ENCODE assay signal across 11 cellular contexts in the genomic region with DNA sequence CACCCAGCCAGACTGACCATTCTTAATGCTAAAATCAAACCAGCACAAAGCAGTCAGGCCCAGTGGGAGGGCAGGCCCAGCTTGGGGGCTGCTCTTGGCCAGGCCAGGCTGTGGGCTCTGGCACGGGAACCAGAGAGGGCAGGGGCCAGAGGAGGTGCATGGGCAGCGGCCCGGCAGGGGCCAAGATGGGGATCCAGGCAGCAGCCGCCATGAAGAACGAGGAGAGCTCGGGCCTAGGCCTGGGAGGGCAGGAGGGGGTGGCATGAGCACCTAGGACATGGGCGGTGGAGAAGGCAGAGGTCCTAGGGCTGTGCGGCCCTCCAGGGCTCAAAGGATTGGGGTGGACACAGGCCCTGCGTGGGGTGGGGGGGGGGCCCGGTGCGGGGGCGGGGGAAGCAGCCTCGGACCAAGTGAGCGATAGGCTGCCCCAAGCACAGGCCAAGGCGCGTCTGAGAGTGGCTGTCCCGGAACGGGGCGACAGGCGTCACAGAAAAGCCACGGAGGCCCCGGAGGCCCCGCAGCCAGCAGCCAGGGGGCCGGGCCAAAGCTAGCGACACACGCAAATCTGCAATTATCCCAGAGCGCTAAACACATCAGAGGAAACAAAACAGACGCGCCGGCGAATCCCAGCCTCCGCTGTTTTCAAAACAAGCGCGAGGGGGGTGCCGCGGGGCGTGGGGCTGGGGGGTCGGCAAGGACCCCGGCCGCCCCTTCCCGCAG. TPM values are rescaled to one million over a fixed set of nuclear protein-coding genes. Genes with fewer than 3 reads are reported as not detected.
DNase-seq lines count a peak whose midpoint lies in the region; ATAC-seq and TF ChIP-seq lines count a peak whose summit lies in the region.
"Had no signal": no experiment of that assay in that cellular context is flagged by ENCODE, and none has a peak within 500 bp of the region (broad histone marks: within the 10 kb centered on the region; RNA-seq: fewer than 3 reads in every experiment).

No MANE protein-coding gene starts in this region.

- CTCF ChIA-PET in CD4-positive, alpha-beta T cell (lab: Charles Lee), result no interaction called here

- no peaks in the 10 kb centered on the region for H3K9me3 Mint-ChIP-seq in CD4-positive, alpha-beta T cell
- no peaks in the 10 kb centered on the region for H3K9me3 Mint-ChIP-seq in progenitor cell of endocrine pancreas (ENCODE audit: low read depth)
- H3K9me3 Mint-ChIP-seq: activated CD4-positive, alpha-beta T cell treated with anti-CD3 and anti-CD28 coated beads, Interleukin-2, amount 10 ng/mL, durations not matched to agents 24 days and 14 days had no signal

- peaks cover 43% of the 10 kb centered on the region for H3K4me1 ChIP-seq in RWPE2 (ENCODE audit: insufficient read depth, poor library complexity, severe bottlenecking)
- peaks cover 0 to 95% of the 10 kb centered on the region in 2 donors for H3K4me1 ChIP-seq in right atrium auricular region

- DNase-seq in CD4-positive, alpha-beta T cell, result no peak
- no peak for DNase-seq in RWPE2 (ENCODE audit: low spot score)
- no peak for DNase-seq in right atrium auricular region (ENCODE audit: low spot score)
- no peak for DNase-seq in progenitor cell of endocrine pancreas (ENCODE audit: low spot score, unreplicated experiment)
- DNase-seq in GM13977 (ENCODE audit: low spot score), result no peak
- no peak for DNase-seq in GF-D8 (lab: John Stamatoyannopoulos, UW)
- DNase-seq in NOMO-1 (lab: John Stamatoyannopoulos, UW; ENCODE audit: unreplicated experiment in 2 of 2), result no peak
- DNase-seq: activated CD4-positive, alpha-beta T cell treated with anti-CD3 and anti-CD28 coated beads, Interleukin-2, amount 10 ng/mL, durations not matched to agents 24 days and 14 days; Kasumi-1; PC-9 had no signal

- H3K27me3 Mint-ChIP-seq in CD4-positive, alpha-beta T cell, result peaks cover 36% of the 10 kb centered on the region
- no peaks in the 10 kb centered on the region for H3K27me3 Mint-ChIP-seq in progenitor cell of endocrine pancreas

- no peak overlapping the region for H3K27ac Mint-ChIP-seq in CD4-positive, alpha-beta T cell
- H3K27ac Mint-ChIP-seq in progenitor cell of endocrine pancreas, result no peak overlapping the region
- H3K27ac Mint-ChIP-seq: activated CD4-positive, alpha-beta T cell treated with anti-CD3 and anti-CD28 coated beads, Interleukin-2, amount 10 ng/mL, durations not matched to agents 24 days and 14 days had no signal

- H3K4me3 ChIP-seq in RWPE2 (ENCODE audit: severe bottlenecking) (no peak overlapping the region), right atrium auricular region (peak overlapping the region; percentile 26 to 50)
- H3K4me3 ChIP-seq: PC-9 had no signal

- H3K36me3 Mint-ChIP-seq in CD4-positive, alpha-beta T cell (ENCODE audit: low read depth), result no peaks in the 10 kb centered on the region
- H3K36me3 Mint-ChIP-seq in progenitor cell of endocrine pancreas (ENCODE audit: insufficient read depth), result no peaks in the 10 kb centered on the region

- peaks cover 25% of the 10 kb centered on the region for H3K27me3 ChIP-seq in CD4-positive, alpha-beta T cell (ENCODE audit: control insufficient read depth, insufficient read depth, low read length)
- H3K27me3 ChIP-seq in RWPE2 (ENCODE audit: insufficient read depth, poor library complexity, severe bottlenecking) (no peaks in the 10 kb centered on the region), right atrium auricular region (no peaks in the 10 kb centered on the region)

- H3K4me3 Mint-ChIP-seq in CD4-positive, alpha-beta T cell, result no peak overlapping the region
- peak overlapping the region; percentile 29 for H3K4me3 Mint-ChIP-seq in progenitor cell of endocrine pancreas (ENCODE audit: low read depth)
- H3K4me3 Mint-ChIP-seq: activated CD4-positive, alpha-beta T cell treated with anti-CD3 and anti-CD28 coated beads, Interleukin-2, amount 10 ng/mL, durations not matched to agents 24 days and 14 days had no signal

- intact Hi-C loops in CD4-positive, alpha-beta T cell (cut with DNase I, micrococcal nuclease), result no loop called here

- in situ Hi-C loops in GM13977 (cut with MboI; ENCODE audit: low pct_unique_long_range_greater_than_20kb, low sequenced_read_pairs, unreplicated experiment), result no loop called here

- H3K4me1 Mint-ChIP-seq in CD4-positive, alpha-beta T cell (ENCODE audit: low read depth), result no peaks in the 10 kb centered on the region
- H3K4me1 Mint-ChIP-seq in progenitor cell of endocrine pancreas (ENCODE audit: low read depth), result peaks cover 16% of the 10 kb centered on the region
- H3K4me1 Mint-ChIP-seq: activated CD4-positive, alpha-beta T cell treated with anti-CD3 and anti-CD28 coated beads, Interleukin-2, amount 10 ng/mL, durations not matched to agents 24 days and 14 days had no signal

- POLR2A ChIA-PET in CD4-positive, alpha-beta T cell (lab: Charles Lee), result no interaction called here

- peak; percentile 29 for ATAC-seq in CD4-positive, alpha-beta T cell (ENCODE audit: poor library complexity)
- ATAC-seq in RWPE2 (ENCODE audit: low read depth) (no peak), HG03045 (IDR thresholded peaks at IDR 0.05; ENCODE audit: unreplicated experiment) (no peak)

- no peaks in the 10 kb centered on the region for H3K9me3 ChIP-seq in CD4-positive, alpha-beta T cell (ENCODE audit: control insufficient read depth, low read length)
- no peaks in the 10 kb centered on the region for H3K9me3 ChIP-seq in RWPE2 (ENCODE audit: severe bottlenecking)
- H3K9me3 ChIP-seq in right atrium auricular region, result no peaks in the 10 kb centered on the region

- no peak for TF ChIP-seq CTCF in CD4-positive, alpha-beta T cell (IDR thresholded peaks at IDR 0.05)
- TF ChIP-seq CTCF in RWPE2 (IDR thresholded peaks at IDR 0.05; ENCODE audit: poor library complexity, severe bottlenecking) (no peak), right atrium auricular region (IDR thresholded peaks at IDR 0.05) (peak in 1 of 2 donors; percentile 27), progenitor cell of endocrine pancreas (IDR thresholded peaks at IDR 0.05; ENCODE audit: unreplicated experiment) (no peak), GM13977 (IDR thresholded peaks at IDR 0.05; ENCODE audit: extremely low read depth, insufficient read depth, missing control alignments) (no peak)

- H3K36me3 ChIP-seq in RWPE2 (ENCODE audit: low read depth) (peaks cover 31% of the 10 kb centered on the region), right atrium auricular region (no peaks in the 10 kb centered on the region)

- no peak overlapping the region for H3K27ac ChIP-seq in CD4-positive, alpha-beta T cell (ENCODE audit: low read depth, low read length)
- H3K27ac ChIP-seq in RWPE2 (ENCODE audit: poor library complexity, severe bottlenecking) (peak overlapping the region; percentile 99), right atrium auricular region (peak overlapping the region; percentile 91 to 93)
- H3K27ac ChIP-seq: PC-9 had no signal

RNA-seq across cellular contexts. Expression of a gene that starts 8.3 kb away (rescaled TPM):
- total RNA-seq in CD4-positive, alpha-beta T cell, result 1 to 10 TPM; 2.8 to 3.9 TPM
- total RNA-seq in right atrium auricular region (10 to 100 TPM; 60.3 to 92.8 TPM), progenitor cell of endocrine pancreas (178 and 182 TPM in 2 replicates)

RNA-seq across cellular contexts. Expression of a gene that starts 27.7 kb away (rescaled TPM):
- 1 to 10 TPM; 1.8 to 1.9 TPM for total RNA-seq in CD4-positive, alpha-beta T cell
- total RNA-seq in right atrium auricular region (1 to 10 TPM in 1 of 2 donors, under 1 TPM in 1; 0.85 to 1.0 TPM), progenitor cell of endocrine pancreas (35.1 and 36.4 TPM in 2 replicates)

RNA-seq across cellular contexts. Expression of a gene that starts 28.9 kb away (rescaled TPM):
- total RNA-seq in CD4-positive, alpha-beta T cell, result 1 to 10 TPM; 4.2 to 4.9 TPM
- total RNA-seq in right atrium auricular region (1 to 10 TPM; 3.7 to 4.0 TPM), progenitor cell of endocrine pancreas (2.3 and 2.7 TPM in 2 replicates)

RNA-seq across cellular contexts. Expression of a gene that starts 37.6 kb away (rescaled TPM):
- 1 to 10 TPM; 1.2 to 1.3 TPM for total RNA-seq in CD4-positive, alpha-beta T cell
- total RNA-seq in right atrium auricular region, result 10 to 100 TPM in 1 of 2 donors, 1 to 10 TPM in 1; 5.0 to 13.0 TPM
- total RNA-seq in progenitor cell of endocrine pancreas, result 53.7 and 54.6 TPM in 2 replicates

RNA-seq across cellular contexts. Expression of a gene that starts 44.0 kb away (rescaled TPM):
- total RNA-seq in CD4-positive, alpha-beta T cell, result 10 to 100 TPM; 47.1 to 48.0 TPM
- total RNA-seq in right atrium auricular region (10 to 100 TPM; 45.2 to 54.8 TPM), progenitor cell of endocrine pancreas (85.7 and 87.9 TPM in 2 replicates)

Comparison
In these comparisons a context has a peak if more than half of its experiments do, and no peak if none do; other contexts are left out.
1. RNA of a gene that starts 8.3 kb away (total RNA-seq): 178 to 182 TPM in progenitor cell of endocrine pancreas and 60.3 to 92.8 TPM in right atrium auricular region; 2.8 to 3.9 TPM in CD4-positive, alpha-beta T cell; every median in the first group is over 10 times any median in the second.
2. RNA of a gene that starts 27.7 kb away (total RNA-seq): 35.1 to 36.4 TPM in progenitor cell of endocrine pancreas; 1.8 to 1.9 TPM in CD4-positive, alpha-beta T cell and 0.85 to 1.0 TPM in right atrium auricular region; every median in the first group is over 10 times any median in the second.